In genomic region chr5:60852317-60852716, GRCh38 we compare ENCODE assay signal across 18 cellular contexts. TPM values are rescaled to one million over a fixed set of nuclear protein-coding genes. Genes with fewer than 3 reads are reported as not detected.
A peak's percentile ranks its signal among the peaks of the same experiment; 100 is the strongest.
DNase-seq lines count a peak whose midpoint lies in the region; ATAC-seq, FAIRE-seq and TF ChIP-seq lines count a peak whose summit lies in the region.
"Had no signal": no experiment of that assay in that cellular context is flagged by ENCODE, and none has a peak within 500 bp of the region (broad histone marks: within the 10 kb centered on the region; RNA-seq: fewer than 3 reads in every experiment).

No MANE protein-coding gene starts in this region.

- no peak overlapping the region for H3K23ac ChIP-seq in H1 (ENCODE audit: insufficient read length)

- no peak overlapping the region for H3K27ac Mint-ChIP-seq in GM23338
- H3K27ac Mint-ChIP-seq in neural progenitor cell: no peak overlapping the region
- H3K27ac Mint-ChIP-seq in endodermal cell: no peak overlapping the region
- H3K27ac Mint-ChIP-seq: CD14-positive monocyte; CD8-positive, alpha-beta T cell had no signal

- no peak overlapping the region for H4K91ac ChIP-seq in H1 (replicated peaks; ENCODE audit: insufficient read length, low read length)

- no peaks in the 10 kb centered on the region for H3K27me3 Mint-ChIP-seq in GM23338 (ENCODE audit: insufficient read depth, low read depth, poor library complexity)
- H3K27me3 Mint-ChIP-seq in neural progenitor cell (ENCODE audit: insufficient read depth, low read depth): no peaks in the 10 kb centered on the region
- peaks cover 17% of the 10 kb centered on the region for H3K27me3 Mint-ChIP-seq in endodermal cell (ENCODE audit: insufficient read depth)

- no peak overlapping the region for H3K18ac ChIP-seq in H1 (ENCODE audit: extremely low read depth, low read length)

- H3K27me3 ChIP-seq in GM23338 (ENCODE audit: insufficient read depth) (no peaks in the 10 kb centered on the region), H1 (replicated peaks in 1 of 4; ENCODE audit: control insufficient read depth in 3 of 4, extremely low read depth in 1 of 4, insufficient read depth in 3 of 4, low read length in 3 of 4) (no peaks in the 10 kb centered on the region), neural progenitor cell (no peaks in the 10 kb centered on the region), heart right ventricle (no peaks in the 10 kb centered on the region), endodermal cell (ENCODE audit: control insufficient read depth, insufficient read depth, low read length, poor library complexity, severe bottlenecking) (peaks cover 68% of the 10 kb centered on the region)

- no peaks in the 10 kb centered on the region for H4K20me1 ChIP-seq in GM23338 (replicated peaks; ENCODE audit: insufficient read depth)
- H4K20me1 ChIP-seq in H1 (replicated peaks in 1 of 2; ENCODE audit: control insufficient read depth in 1 of 2, insufficient read depth in 2 of 2, low read length in 2 of 2): no peaks in the 10 kb centered on the region
- H4K20me1 ChIP-seq in neural progenitor cell (ENCODE audit: low read depth): no peaks in the 10 kb centered on the region

- TF ChIP-seq EP300 in H1 (IDR thresholded peaks at IDR 0.05; ENCODE audit: borderline replicate concordance in 1 of 2, low read depth in 2 of 2, low read length in 2 of 2): no peak

- no peak overlapping the region for H2AK5ac ChIP-seq in H1 (ENCODE audit: low read depth, low read length)

- H3K9me3 Mint-ChIP-seq in GM23338: no peaks in the 10 kb centered on the region
- H3K9me3 Mint-ChIP-seq in neural progenitor cell: no peaks in the 10 kb centered on the region
- H3K9me3 Mint-ChIP-seq in endodermal cell: peaks cover 2% of the 10 kb centered on the region
- H3K9me3 Mint-ChIP-seq: CD8-positive, alpha-beta T cell had no signal

- H3K27ac ChIP-seq in GM23338 (ENCODE audit: low read depth): no peak overlapping the region; the same call in 1 of the 2 replicates
- no peak overlapping the region for H3K27ac ChIP-seq in H1 (ENCODE audit: low read depth, low read length)
- H3K27ac ChIP-seq in neural progenitor cell: no peak overlapping the region
- no peak overlapping the region for H3K27ac ChIP-seq in heart right ventricle
- no peak overlapping the region for H3K27ac ChIP-seq in endodermal cell (ENCODE audit: low read depth, low read length)

- H4K8ac ChIP-seq in H1 (ENCODE audit: extremely low read depth, insufficient read depth, low read length): no peak overlapping the region

- no peak overlapping the region for H3K14ac ChIP-seq in H1 (ENCODE audit: insufficient read length)

- no peak overlapping the region for H2BK20ac ChIP-seq in H1 (ENCODE audit: low read length)

- H3K56ac ChIP-seq in H1 (replicated peaks; ENCODE audit: insufficient read length, low read depth, low read length): no peak overlapping the region

- H2BK12ac ChIP-seq in H1 (ENCODE audit: low read depth, low read length): no peak overlapping the region

- TF ChIP-seq CTCF in GM23338 (conservative IDR thresholded peaks at IDR 0.05; ENCODE audit: low read depth in 2 of 2) (no peak), H1 (IDR thresholded peaks at IDR 0.05; ENCODE audit: control extremely low read depth in 1 of 3, insufficient read depth in 1 of 3, low read depth in 1 of 3, low read length in 3 of 3) (no peak), neural progenitor cell (IDR thresholded peaks at IDR 0.05) (no peak), heart right ventricle (IDR thresholded peaks at IDR 0.05) (no peak), endodermal cell (conservative IDR thresholded peaks at IDR 0.05) (no peak)

- H3K9ac ChIP-seq in H1 (replicated peaks in 1 of 4; ENCODE audit: extremely low read depth in 1 of 4, low read depth in 3 of 4, low read length in 3 of 4) (no peak overlapping the region), neural progenitor cell (no peak overlapping the region), endodermal cell (ENCODE audit: extremely low read depth, low read length, poor library complexity, severe bottlenecking) (no peak overlapping the region)

- no peaks in the 10 kb centered on the region for H3K79me1 ChIP-seq in H1 (ENCODE audit: low read depth, low read length)

- H3K36me3 ChIP-seq in GM23338 (ENCODE audit: insufficient read depth) (no peaks in the 10 kb centered on the region), H1 (ENCODE audit: control insufficient read depth in 2 of 4, insufficient read depth in 4 of 4, low read length in 3 of 4) (no peaks in the 10 kb centered on the region), neural progenitor cell (no peaks in the 10 kb centered on the region), heart right ventricle (no peaks in the 10 kb centered on the region), endodermal cell (ENCODE audit: control insufficient read depth, insufficient read depth, low read length) (no peaks in the 10 kb centered on the region)
- H3K36me3 ChIP-seq: BE2C had no signal

- TF ChIP-seq POLR2A in H1 (IDR thresholded peaks at IDR 0.05; ENCODE audit: control extremely low read depth in 1 of 2, low read depth in 2 of 2, low read length in 2 of 2): no peak

- peaks cover 10% of the 10 kb centered on the region for H3K9me2 ChIP-seq in GM23338 (ENCODE audit: insufficient read depth)

- H3K4me1 Mint-ChIP-seq in GM23338: no peaks in the 10 kb centered on the region
- H3K4me1 Mint-ChIP-seq in neural progenitor cell: no peaks in the 10 kb centered on the region
- H3K4me1 Mint-ChIP-seq in endodermal cell: no peaks in the 10 kb centered on the region

- H3K4ac ChIP-seq in H1 (replicated peaks; ENCODE audit: insufficient read length, low read depth, low read length): no peak overlapping the region

- CTCF ChIA-PET in H1 (lab: Charles Lee; ENCODE audit: partially characterized antibody): interaction anchor here (1.1 kb wide), 1 partner anchor 53 kb away, joined by 3 read pairs; no protein-coding TSS in a partner anchor

- no peaks in the 10 kb centered on the region for H3F3A ChIP-seq in GM23338 (replicated peaks; ENCODE audit: low read depth)
- peaks cover 8% of the 10 kb centered on the region for H3F3A ChIP-seq in neural progenitor cell (ENCODE audit: low read depth)

- no peak for TF ChIP-seq RAD21 in H1 (IDR thresholded peaks at IDR 0.05 in 1 of 2, conservative IDR thresholded peaks at IDR 0.05 in 1 of 2; ENCODE audit: low read depth in 2 of 2, low read length in 2 of 2)

- no peaks in the 10 kb centered on the region for H3K9me3 ChIP-seq in H1 (ENCODE audit: insufficient read depth in 2 of 2, low read depth in 1 of 2, low read length in 1 of 2)
- no peaks in the 10 kb centered on the region for H3K9me3 ChIP-seq in neural progenitor cell (ENCODE audit: low read depth)
- H3K9me3 ChIP-seq in heart right ventricle: no peaks in the 10 kb centered on the region
- no peaks in the 10 kb centered on the region for H3K9me3 ChIP-seq in endodermal cell (ENCODE audit: control insufficient read depth, low read length)
- H3K9me3 ChIP-seq: BE2C had no signal

- intact Hi-C loops in Right ventricle myocardium inferior (cut with DNase I): no loop called here
- intact Hi-C loops in heart right ventricle (cut with DNase I): no loop called here

- no peak overlapping the region for H3K4me2 ChIP-seq in GM23338
- no peak overlapping the region for H3K4me2 ChIP-seq in H1 (ENCODE audit: insufficient read depth in 1 of 2, low read depth in 2 of 2, low read length in 2 of 2)
- H3K4me2 ChIP-seq in neural progenitor cell: no peak overlapping the region

- no peaks in the 10 kb centered on the region for H3K36me3 Mint-ChIP-seq in GM23338 (ENCODE audit: low read depth)
- no peaks in the 10 kb centered on the region for H3K36me3 Mint-ChIP-seq in neural progenitor cell
- no peaks in the 10 kb centered on the region for H3K36me3 Mint-ChIP-seq in endodermal cell (ENCODE audit: low read depth)
- H3K36me3 Mint-ChIP-seq: CD14-positive monocyte; CD8-positive, alpha-beta T cell had no signal

- H2BK120ac ChIP-seq in H1 (replicated peaks; ENCODE audit: low read depth, low read length): no peak overlapping the region

- peak; percentile 21 for DNase-seq in GM23338 (ENCODE audit: low spot score)
- DNase-seq in OCI-M1 (lab: John Stamatoyannopoulos, UW): peak; percentile 39
- DNase-seq in H1 (ENCODE audit: low read depth in 1 of 2, low spot score in 2 of 2): no peak
- DNase-seq in neural progenitor cell (ENCODE audit: low spot score): no peak
- no peak for DNase-seq in Right ventricle myocardium inferior (ENCODE audit: missing footprints)
- DNase-seq in heart right ventricle: no peak
- no peak for DNase-seq in endodermal cell
- DNase-seq: BE2C; CD8-positive, alpha-beta T cell; COR-L47; DMS153; DMS79 treated with DMSO at 0.1 percent for 48 hours; H7 had no signal

- no peak for FAIRE-seq in H1 (lab: Jason Lieb, UNC)
- FAIRE-seq: A204.1, D721Med, G401.6, GM12891 had no signal

- H3K79me2 ChIP-seq in GM23338 (replicated peaks; ENCODE audit: insufficient read depth) (no peaks in the 10 kb centered on the region), H1 (ENCODE audit: control insufficient read depth in 1 of 2, insufficient read depth in 2 of 2, low read length in 2 of 2) (no peaks in the 10 kb centered on the region), neural progenitor cell (ENCODE audit: low read depth) (no peaks in the 10 kb centered on the region)

- POLR2A ChIA-PET in H1 (lab: Charles Lee; ENCODE audit: partially characterized antibody): interaction anchor here (0.8 to 1.2 kb wide), 3 partner anchors 8 to 57 kb away, joined by 3 to 6 read pairs (median 3); partner anchors contain the start of gene ELOVL7

- H2BK5ac ChIP-seq in H1 (ENCODE audit: low read depth, low read length): no peak overlapping the region

- H2AFZ ChIP-seq in GM23338 (peak overlapping the region; percentile 74), H1 (ENCODE audit: low read length) (peak overlapping the region; percentile 37), neural progenitor cell (replicated peaks) (peak overlapping the region; percentile 12)

- H3K4me1 ChIP-seq in GM23338 (ENCODE audit: insufficient read depth) (peaks cover 10% of the 10 kb centered on the region; the same call in 1 of the 2 replicates), H1 (replicated peaks in 1 of 4; ENCODE audit: control insufficient read depth in 3 of 4, insufficient read depth in 4 of 4, low read length in 3 of 4) (peaks cover 0 to 5% (median 0%) of the 10 kb centered on the region in 4 experiments; a peak in 2 of 7 replicates), neural progenitor cell (peaks cover 8% of the 10 kb centered on the region), heart right ventricle (no peaks in the 10 kb centered on the region), endodermal cell (ENCODE audit: control insufficient read depth, insufficient read depth, low read length) (peaks cover 3% of the 10 kb centered on the region)
- H3K4me1 ChIP-seq: BE2C had no signal

- no peak overlapping the region for H4K5ac ChIP-seq in H1 (ENCODE audit: insufficient read length, low read depth, low read length)

- H3K4me3 ChIP-seq in GM23338 (no peak overlapping the region), H1 (ENCODE audit: extremely low read depth in 1 of 4, insufficient read depth in 2 of 4, low read depth in 3 of 4, low read length in 4 of 4) (no peak overlapping the region), neural progenitor cell (no peak overlapping the region), heart right ventricle (no peak overlapping the region), endodermal cell (ENCODE audit: low read length) (no peak overlapping the region)

- ATAC-seq in GM23338 (peak; percentile 68), Right ventricle myocardium inferior (no peak), heart right ventricle (no peak)
- ATAC-seq: CD8-positive, alpha-beta T cell had no signal

- no peak overlapping the region; the same call in 1 of the 2 replicates for H2BK15ac ChIP-seq in H1 (ENCODE audit: low read length)

- H3K23me2 ChIP-seq in H1 (ENCODE audit: low read depth, low read length): no peaks in the 10 kb centered on the region

- 86% methylated on average over 2 of the region's 2 CpGs; no CpG with 5 or more reads in 1 of the 2 experiments for whole genome bisulfite sequencing in H1 (ENCODE audit: extremely low coverage in 1 of 2, insufficient coverage in 1 of 2, insufficient read length in 1 of 2, insufficient replicate concordance in 2 of 2, low coverage in 1 of 2, low lambda C conversion rate in 2 of 2, missing lambda C conversion rate in 1 of 2), 2 experiments
- 53 to 60% methylated on average over 2 of the region's 2 CpGs for WGBS in heart right ventricle, 2 donors
- 85 to 94% methylated on average over 2 of the region's 2 CpGs for WGBS in endodermal cell (ENCODE audit: insufficient coverage in 1 of 2, insufficient read length in 1 of 2), 2 experiments

- H3K4me3 Mint-ChIP-seq in GM23338 (no peak overlapping the region), neural progenitor cell (no peak overlapping the region), endodermal cell (no peak overlapping the region)
- H3K4me3 Mint-ChIP-seq: CD14-positive monocyte; CD8-positive, alpha-beta T cell had no signal

RNA-seq across cellular contexts. Expression of gene ELOVL7, which starts 8.2 kb away (rescaled TPM):
- 6.5 and 7.0 TPM in 2 replicates for total RNA-seq in GM23338 (2014; rRNA removed; shearing (Covaris generic))
- polyA plus RNA-seq in GM23338 (2016; fragmentation: Nextera tagmentation; extraction: Ambion mirVana): 2.3 and 2.9 TPM in 2 replicates
- total RNA-seq in H1 (2021; fragmentation: NEBNext Ultra II Directional; extraction: Animal tissue kit (Norgen Biotek cat#: 25700)): 5.1 and 6.5 TPM in 2 replicates
- polyA plus RNA-seq in H1 (2011; rRNA removed): 2.5 and 3.1 TPM in 2 replicates
- polyA plus RNA-seq in H1 (2011; cell fraction: cytosol; rRNA removed): 3.6 TPM
- 3.9 TPM for polyA plus RNA-seq in H1 (2011; cell fraction: nucleus; rRNA removed)
- 3.7 to 6.3 TPM (median 4.5 TPM) in 4 replicates for polyA plus RNA-seq in H1 (2012, experiment 1 of 2)
- polyA plus RNA-seq in H1 (2012, experiment 2 of 2): 0.34 TPM
- 7.2 TPM for polyA plus RNA-seq in H1 (2013, experiment 1 of 2)
- 7.4 TPM for polyA plus RNA-seq in H1 (2013, experiment 2 of 2)
- polyA minus RNA-seq in H1 (2011; rRNA and poly(A)+ RNA removed): 8.9 and 12.9 TPM in 2 replicates
- 5.9 TPM for polyA minus RNA-seq in H1 (2011; cell fraction: cytosol; rRNA and poly(A)+ RNA removed)
- polyA minus RNA-seq in H1 (2011; cell fraction: nucleus; rRNA and poly(A)+ RNA removed): 8.2 TPM
- total RNA-seq in neural progenitor cell (ENCODE audit: low replicate concordance): 2.1 and 5.5 TPM in 2 replicates
- 0.46 TPM for total RNA-seq in Right ventricle myocardium inferior
- total RNA-seq in heart right ventricle: 1 to 10 TPM in 2 of 10 donors, under 1 TPM in 8; 0.23 to 2.0 (median 0.59) TPM
- 1 to 10 TPM in 1 of 2 donors, under 1 TPM in 1; 0.16 to 1.3 TPM for polyA plus RNA-seq in heart right ventricle
- total RNA-seq in endodermal cell: 1 to 10 TPM; 3.5 to 6.5 TPM
- polyA plus RNA-seq in endodermal cell (2013, experiment 1 of 2): 0.75 TPM
- 0.99 TPM for polyA plus RNA-seq in endodermal cell (2013, experiment 2 of 2)
- total RNA-seq: CD8-positive, alpha-beta T cell had no signal

Comparison
In these comparisons a context has a peak if more than half of its experiments do, and no peak if none do; other contexts are left out.
1. DNase-seq: peak in GM23338 (single experiment) and OCI-M1 (single experiment); none in H1 (0 of 2), neural progenitor cell (single experiment), Right ventricle myocardium inferior (single experiment), heart right ventricle (0 of 2) and endodermal cell (single experiment).
2. H2AFZ ChIP-seq: peak in every context shown above with its lines; median percentile 74 in GM23338; 37 in H1; 12 in neural progenitor cell.